In the genomic region with DNA sequence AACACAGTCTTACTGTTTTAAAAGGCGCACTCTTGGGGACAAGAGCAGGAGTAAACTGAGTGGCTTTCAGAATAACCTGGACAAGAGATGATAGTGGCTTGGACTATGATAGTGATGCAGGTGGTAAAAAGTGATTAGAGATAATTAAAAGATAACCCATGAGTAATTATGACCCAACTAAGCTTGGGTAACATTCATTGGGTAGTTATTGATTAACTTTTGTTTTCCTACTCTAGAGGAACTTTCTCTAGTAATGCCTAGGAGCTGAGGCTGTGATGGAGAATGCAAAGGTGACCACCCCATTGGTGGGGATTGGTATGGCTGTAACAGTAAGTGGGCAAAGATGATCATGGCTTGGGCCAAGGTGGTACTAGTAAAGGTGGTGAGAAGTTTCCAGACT, we compare ENCODE assay signal across 25 cellular contexts. TPM values are rescaled to one million over a fixed set of nuclear protein-coding genes. Genes with fewer than 3 reads are reported as not detected.
DNase-seq lines count a peak whose midpoint lies in the region; ATAC-seq, FAIRE-seq and TF ChIP-seq lines count a peak whose summit lies in the region.
"Had no signal": no experiment of that assay in that cellular context is flagged by ENCODE, and none has a peak within 500 bp of the region (broad histone marks: within the 10 kb centered on the region; RNA-seq: fewer than 3 reads in every experiment).

No MANE protein-coding gene starts in this region.

- H3K4me3 ChIP-seq in mucosa of descending colon = no peak overlapping the region
- no peak overlapping the region for H3K4me3 ChIP-seq in small intestine (ENCODE audit: low read depth in 1 of 2, low read length in 2 of 2)
- H3K4me3 ChIP-seq: BLaER1 had no signal

- WGBS in small intestine, 3 donors = 46 to 86% (median 69%) methylated on average over 1 of the region's 1 CpG

- intact Hi-C loops in left colon (cut with DNase I, micrococcal nuclease) (no loop called here), mucosa of descending colon (cut with DNase I, micrococcal nuclease) (no loop called here), posterior vena cava (cut with DNase I) (no loop called here)

- no peaks in the 10 kb centered on the region for H3K4me1 ChIP-seq in mucosa of descending colon (ENCODE audit: low read depth)
- no peaks in the 10 kb centered on the region for H3K4me1 ChIP-seq in small intestine (ENCODE audit: control insufficient read depth in 2 of 2, insufficient read depth in 1 of 2, low read depth in 1 of 2, low read length in 1 of 2)
- H3K4me1 ChIP-seq: BE2C, BLaER1 had no signal

- no peak for FAIRE-seq in small intestine (lab: Jason Lieb, UNC)
- FAIRE-seq: A204.1, D721Med, G401.6, GM12891, GM19239 had no signal

- no peaks in the 10 kb centered on the region for H3K27me3 ChIP-seq in small intestine (ENCODE audit: control insufficient read depth in 2 of 2, insufficient read depth in 2 of 2, low read length in 2 of 2)
- H3K27me3 ChIP-seq: BE2C, BLaER1 had no signal

- ATAC-seq in left colon (peak; percentile 74), mucosa of descending colon (peak; percentile 25)

- H3K9me3 ChIP-seq in mucosa of descending colon (no peaks in the 10 kb centered on the region), small intestine (ENCODE audit: control insufficient read depth, low read depth) (no peaks in the 10 kb centered on the region)
- H3K9me3 ChIP-seq: BE2C, BLaER1, Caco-2 had no signal

- H3K27ac ChIP-seq in small intestine (ENCODE audit: low read depth in 1 of 2, low read length in 1 of 2) = no peak overlapping the region
- H3K27ac ChIP-seq: BLaER1 had no signal

- DNase-seq in HuH-7 (ENCODE audit: low spot score) (peak; percentile 48), left colon (no peak), mucosa of descending colon (no peak), small intestine (peak; percentile 69), T-helper 9 cell (no peak), GOT3 (lab: John Stamatoyannopoulos, UW) (no peak), NCI-H187 treated with DMSO at 0.1 percent for 48 hours (lab: John Stamatoyannopoulos, UW) (no peak), posterior vena cava (ENCODE audit: low spot score) (no peak)
- DNase-seq: 8988T; ACHN; BE2C; C1 segment of cervical spinal cord; Caco-2; Calu3; CD4-positive, alpha-beta memory T cell; CD4-positive, CD25-positive, alpha-beta regulatory T cell; CD8-positive, alpha-beta memory T cell; DMS79 treated with DMSO at 0.1 percent for 48 hours; GF-D8 had no signal

- no peak for TF ChIP-seq CTCF in mucosa of descending colon (IDR thresholded peaks at IDR 0.05)

- H3K36me3 ChIP-seq in mucosa of descending colon (ENCODE audit: low read depth) (no peaks in the 10 kb centered on the region), small intestine (ENCODE audit: control insufficient read depth in 2 of 2, insufficient read depth in 2 of 2, low read length in 2 of 2) (no peaks in the 10 kb centered on the region)
- H3K36me3 ChIP-seq: BE2C, BLaER1 had no signal

RNA-seq across cellular contexts. Expression of a gene that starts 22.3 kb away (rescaled TPM):
- total RNA-seq in left colon = 10 to 100 TPM; 25.8 TPM
- 10 to 100 TPM; 24.2 to 30.8 (median 30.3) TPM for total RNA-seq in mucosa of descending colon
- polyA plus RNA-seq in small intestine = 10 to 100 TPM in 1 of 3 donors, 1 to 10 TPM in 2; 5.9 to 10.7 (median 7.8) TPM
- total RNA-seq in posterior vena cava = 10 to 100 TPM; 35.0 to 39.1 TPM

Comparison
In these comparisons a context has a peak if more than half of its experiments do, and no peak if none do; other contexts are left out.
1. DNase-seq: peak in HuH-7 (single experiment) and small intestine (single experiment); none in left colon (0 of 2), mucosa of descending colon (0 of 3), T-helper 9 cell (single experiment), GOT3 (single experiment), NCI-H187 treated with DMSO at 0.1 percent for 48 hours (single experiment) and posterior vena cava (single experiment).